ENCODE assay signal across 9 cellular contexts in the genomic region with DNA sequence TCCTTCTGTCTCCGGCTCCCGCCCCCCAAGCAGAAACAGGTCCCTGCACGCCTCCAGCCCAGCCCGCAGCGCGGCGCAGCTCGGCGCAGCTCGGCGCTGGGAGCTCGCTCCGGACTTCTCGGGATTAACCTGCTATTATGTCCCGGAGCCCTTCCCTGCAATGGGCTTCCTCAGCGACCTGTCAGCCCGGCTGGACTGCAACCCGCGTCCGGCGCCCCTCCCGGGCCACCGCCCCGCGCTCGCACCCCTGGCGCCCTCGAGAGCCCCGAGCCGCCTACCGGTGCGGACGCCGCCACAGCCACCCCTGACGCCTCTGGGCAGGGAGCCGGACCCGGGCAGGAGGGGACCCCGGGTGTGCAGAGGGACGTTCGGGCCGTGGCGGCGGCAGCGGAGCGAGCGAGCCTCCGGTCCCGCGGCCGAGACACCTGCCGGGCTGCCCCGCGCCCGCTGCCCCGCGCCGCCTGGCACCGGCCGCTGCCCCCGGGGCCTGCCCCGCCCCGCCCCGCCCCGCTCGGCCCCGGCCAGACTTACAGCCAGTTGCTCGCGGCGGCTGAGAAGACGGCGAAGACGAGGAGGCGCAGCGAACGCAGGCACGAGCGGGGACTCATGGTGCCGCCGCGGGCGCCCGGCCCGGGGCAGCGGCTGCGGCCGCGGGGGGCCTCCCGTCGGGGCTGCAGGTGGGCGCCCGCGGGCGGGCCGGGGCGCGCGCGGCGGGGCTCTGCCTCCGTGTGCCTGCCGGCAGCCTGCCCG. TPM values are rescaled to one million over a fixed set of nuclear protein-coding genes. Genes with fewer than 3 reads are reported as not detected.
DNase-seq lines count a peak whose midpoint lies in the region; ATAC-seq and TF ChIP-seq lines count a peak whose summit lies in the region.
"Had no signal": no experiment of that assay in that cellular context is flagged by ENCODE, and none has a peak within 500 bp of the region (broad histone marks: within the 10 kb centered on the region; RNA-seq: fewer than 3 reads in every experiment).

No MANE protein-coding gene starts in this region.

- H3K4me1 Mint-ChIP-seq in neural progenitor cell: peaks cover 63% of the 10 kb centered on the region

- TF ChIP-seq RAD21 in SK-N-SH (IDR thresholded peaks at IDR 0.05; ENCODE audit: low read length): no peak

- H4K20me1 ChIP-seq in SK-N-SH (ENCODE audit: insufficient read depth) (peaks cover 30% of the 10 kb centered on the region), fibroblast of lung (ENCODE audit: control insufficient read depth, extremely low read depth, insufficient read depth, low read length) (no peaks in the 10 kb centered on the region), neural progenitor cell (ENCODE audit: low read depth) (peaks cover 73% of the 10 kb centered on the region)

- no peaks in the 10 kb centered on the region for H3K9me3 Mint-ChIP-seq in neural progenitor cell

- H3K9me3 ChIP-seq in SK-N-SH: no peaks in the 10 kb centered on the region
- no peaks in the 10 kb centered on the region for H3K9me3 ChIP-seq in fibroblast of lung (ENCODE audit: control insufficient read depth, insufficient read depth, low read depth, low read length)
- H3K9me3 ChIP-seq in neural progenitor cell (ENCODE audit: low read depth): no peaks in the 10 kb centered on the region

- peak overlapping the region; percentile 87 for H3K4me2 ChIP-seq in SK-N-SH
- H3K4me2 ChIP-seq in fibroblast of lung (ENCODE audit: extremely low read depth, insufficient read depth, low read length): peak overlapping the region; percentile 71
- H3K4me2 ChIP-seq in neural progenitor cell: peak overlapping the region; percentile 99

- H2AFZ ChIP-seq in SK-N-SH (ENCODE audit: low read depth) (no peak overlapping the region), fibroblast of lung (ENCODE audit: low read length) (no peak overlapping the region), neural progenitor cell (replicated peaks) (no peak overlapping the region)

- WGBS in SK-N-SH (ENCODE audit: low lambda C conversion rate): 0% methylated on average over 17 of the region's 102 CpGs

- ATAC-seq in GM19324 (IDR thresholded peaks at IDR 0.05; ENCODE audit: low FRiP score, unreplicated experiment): no peak
- no peak for ATAC-seq in GM19395 (IDR thresholded peaks at IDR 0.05; ENCODE audit: unreplicated experiment)
- no peak for ATAC-seq in GM21528 (IDR thresholded peaks at IDR 0.05; ENCODE audit: low FRiP score, unreplicated experiment)

- DNase-seq in activated CD8-positive, alpha-beta memory T cell treated with anti-CD3 and anti-CD28 coated beads for 24 hours: peak; percentile 65
- DNase-seq in activated CD8-positive, alpha-beta memory T cell treated with anti-CD3 and anti-CD28 coated beads, Interleukin-2, amount 50 U/mL, for 4 hours: no peak
- DNase-seq in SK-N-SH: peak; percentile 82
- DNase-seq in fibroblast of lung (ENCODE audit: low read depth in 2 of 2): peak in 1 of 2 donors; percentile 19
- DNase-seq in neural progenitor cell (ENCODE audit: low spot score): peak; percentile 76

- H3K4me1 ChIP-seq in SK-N-SH (ENCODE audit: control insufficient read depth in 1 of 2, insufficient read depth in 2 of 2, low read depth in 1 of 2, low read length in 1 of 2) (peaks cover 0 to 24% of the 10 kb centered on the region in 2 experiments; a peak in 1 of 4 replicates), fibroblast of lung (ENCODE audit: control insufficient read depth, extremely low read depth, insufficient read depth, low read length) (no peaks in the 10 kb centered on the region), neural progenitor cell (peaks cover 13% of the 10 kb centered on the region)

- H3K4me3 Mint-ChIP-seq in neural progenitor cell: peak overlapping the region; percentile 94

- H3F3A ChIP-seq in SK-N-SH (replicated peaks; ENCODE audit: insufficient read depth) (no peaks in the 10 kb centered on the region), neural progenitor cell (ENCODE audit: low read depth) (peaks cover 10% of the 10 kb centered on the region)

- peak overlapping the region; percentile 47 to 53 for H3K4me3 ChIP-seq in SK-N-SH (ENCODE audit: low read depth in 2 of 2, low read length in 1 of 2)
- H3K4me3 ChIP-seq in fibroblast of lung (replicated peaks in 1 of 4; ENCODE audit: control extremely low read depth in 1 of 4, insufficient read depth in 1 of 4, low read depth in 3 of 4, low read length in 4 of 4): peak overlapping the region in 1 of 4 experiments; percentile 39
- peak overlapping the region; percentile 62 for H3K4me3 ChIP-seq in neural progenitor cell

- no peak overlapping the region for H3K27ac Mint-ChIP-seq in neural progenitor cell

- TF ChIP-seq CTCF in SK-N-SH (IDR thresholded peaks at IDR 0.05) (no peak), fibroblast of lung (conservative IDR thresholded peaks at IDR 0.05 in 1 of 2, IDR thresholded peaks at IDR 0.05 in 1 of 2; ENCODE audit: low read depth in 1 of 2, low read length in 2 of 2) (no peak), neural progenitor cell (IDR thresholded peaks at IDR 0.05) (peak; percentile 19)

- H3K27me3 Mint-ChIP-seq in neural progenitor cell (ENCODE audit: insufficient read depth, low read depth): peaks cover 28% of the 10 kb centered on the region

- no peaks in the 10 kb centered on the region for H3K9me2 ChIP-seq in SK-N-SH

- H3K36me3 ChIP-seq in SK-N-SH (replicated peaks in 1 of 2; ENCODE audit: control insufficient read depth in 1 of 2, insufficient read depth in 2 of 2, low read length in 1 of 2) (no peaks in the 10 kb centered on the region), fibroblast of lung (ENCODE audit: control insufficient read depth, insufficient read depth, low read length) (no peaks in the 10 kb centered on the region), neural progenitor cell (no peaks in the 10 kb centered on the region)

- H3K27ac ChIP-seq in SK-N-SH (ENCODE audit: low read depth in 2 of 2, low read length in 1 of 2): no peak overlapping the region
- H3K27ac ChIP-seq in fibroblast of lung (ENCODE audit: insufficient read depth, low read length): no peak overlapping the region
- no peak overlapping the region for H3K27ac ChIP-seq in neural progenitor cell

- TF ChIP-seq EP300 in SK-N-SH (IDR thresholded peaks at IDR 0.05; ENCODE audit: borderline replicate concordance in 1 of 2, low read depth in 1 of 2, low read length in 1 of 2): no peak

- H3K36me3 Mint-ChIP-seq in neural progenitor cell: peaks cover 18% of the 10 kb centered on the region

- POLR2A ChIA-PET in SK-N-SH (lab: Yijun Ruan, JAX): interaction anchor here (0.9 kb wide), 1 partner anchor 120 kb away, joined by 3 read pairs; no protein-coding TSS in a partner anchor

- H3K9ac ChIP-seq in SK-N-SH (no peak overlapping the region), fibroblast of lung (ENCODE audit: insufficient read depth, low read length) (no peak overlapping the region), neural progenitor cell (no peak overlapping the region)

- H3K27me3 ChIP-seq in SK-N-SH (ENCODE audit: insufficient read depth) (peaks cover 5% of the 10 kb centered on the region; the same call in 1 of the 2 replicates), fibroblast of lung (ENCODE audit: control insufficient read depth, insufficient read depth, low read length) (peaks cover 43% of the 10 kb centered on the region), neural progenitor cell (peaks cover 90% of the 10 kb centered on the region)

- H3K79me2 ChIP-seq in SK-N-SH (ENCODE audit: insufficient read depth) (no peaks in the 10 kb centered on the region), fibroblast of lung (ENCODE audit: control insufficient read depth, insufficient read depth, low read length) (no peaks in the 10 kb centered on the region), neural progenitor cell (ENCODE audit: low read depth) (no peaks in the 10 kb centered on the region)

- CTCF ChIA-PET in SK-N-SH (lab: Yijun Ruan, JAX): interaction anchor here (0.6 to 3.9 kb wide), 22 partner anchors 9 to 500 kb away, joined by 3 to 30 read pairs (median 5); no protein-coding TSS in a partner anchor

TF ChIP-seq in SK-N-SH, 30 proteins besides CTCF, POLR2A, EP300 and RAD21 (continues in another document):
- no peak for TF ChIP-seq FOXM1 (IDR thresholded peaks at IDR 0.05; ENCODE audit: low read depth)
- no peak for TF ChIP-seq EZH2phosphoT487 (IDR thresholded peaks at IDR 0.05; ENCODE audit: borderline replicate concordance, low read depth)
- TF ChIP-seq, protein P1, sequence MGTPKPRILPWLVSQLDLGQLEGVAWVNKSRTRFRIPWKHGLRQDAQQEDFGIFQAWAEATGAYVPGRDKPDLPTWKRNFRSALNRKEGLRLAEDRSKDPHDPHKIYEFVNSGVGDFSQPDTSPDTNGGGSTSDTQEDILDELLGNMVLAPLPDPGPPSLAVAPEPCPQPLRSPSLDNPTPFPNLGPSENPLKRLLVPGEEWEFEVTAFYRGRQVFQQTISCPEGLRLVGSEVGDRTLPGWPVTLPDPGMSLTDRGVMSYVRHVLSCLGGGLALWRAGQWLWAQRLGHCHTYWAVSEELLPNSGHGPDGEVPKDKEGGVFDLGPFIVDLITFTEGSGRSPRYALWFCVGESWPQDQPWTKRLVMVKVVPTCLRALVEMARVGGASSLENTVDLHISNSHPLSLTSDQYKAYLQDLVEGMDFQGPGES (IDR thresholded peaks at IDR 0.05; ENCODE audit: low read depth, low read length): no peak
- TF ChIP-seq FOSL2 (IDR thresholded peaks at IDR 0.05; ENCODE audit: borderline replicate concordance, low read depth): no peak
- TF ChIP-seq TAF1 (IDR thresholded peaks at IDR 0.05; ENCODE audit: borderline replicate concordance, low read depth, low read length): no peak
- TF ChIP-seq CHD2 (IDR thresholded peaks at IDR 0.05; ENCODE audit: low read length, partially characterized antibody): no peak
- no peak for TF ChIP-seq MXI1 (IDR thresholded peaks at IDR 0.05; ENCODE audit: low read depth, low read length)
- TF ChIP-seq USF1 (IDR thresholded peaks at IDR 0.05; ENCODE audit: borderline replicate concordance, low read depth): no peak
- TF ChIP-seq RXRA (IDR thresholded peaks at IDR 0.05; ENCODE audit: borderline replicate concordance, low read depth): no peak
- no peak for TF ChIP-seq YY1 (IDR thresholded peaks at IDR 0.05; ENCODE audit: low read depth)
- TF ChIP-seq SMC3 (IDR thresholded peaks at IDR 0.05; ENCODE audit: low read depth, low read length): no peak
- no peak for TF ChIP-seq NFIC (IDR thresholded peaks at IDR 0.05; ENCODE audit: borderline replicate concordance)

RNA-seq across cellular contexts. Expression of gene WNT4, which starts 0.4 kb away (rescaled TPM):
- polyA plus RNA-seq in SK-N-SH (2012; rRNA removed) (0.03 and 0.08 TPM in 2 replicates), fibroblast of lung (not detected in 2 replicates)
- 0.01 and 0.05 TPM in 2 replicates for polyA plus RNA-seq in SK-N-SH (2012; cell fraction: cytosol; rRNA removed)
- 0.02 and 0.23 TPM in 2 replicates for polyA plus RNA-seq in SK-N-SH (2012; cell fraction: nucleus; rRNA removed)
- total RNA-seq in fibroblast of lung (under 0.01 TPM in 1 of 2 replicates, not detected in the other), neural progenitor cell (ENCODE audit: low replicate concordance) (0.03 TPM in 1 of 2 replicates, not detected in the other)
- 0.03 TPM in 1 of 2 replicates, not detected in the other for polyA plus RNA-seq in fibroblast of lung (2012)
- polyA minus RNA-seq in fibroblast of lung (ENCODE audit: low replicate concordance): not detected in 2 replicates
- total RNA-seq: activated CD8-positive, alpha-beta memory T cell treated with anti-CD3 and anti-CD28 coated beads for 36 hours had no signal
